26 cellular contexts compared by ENCODE assay signal in the genomic region with DNA sequence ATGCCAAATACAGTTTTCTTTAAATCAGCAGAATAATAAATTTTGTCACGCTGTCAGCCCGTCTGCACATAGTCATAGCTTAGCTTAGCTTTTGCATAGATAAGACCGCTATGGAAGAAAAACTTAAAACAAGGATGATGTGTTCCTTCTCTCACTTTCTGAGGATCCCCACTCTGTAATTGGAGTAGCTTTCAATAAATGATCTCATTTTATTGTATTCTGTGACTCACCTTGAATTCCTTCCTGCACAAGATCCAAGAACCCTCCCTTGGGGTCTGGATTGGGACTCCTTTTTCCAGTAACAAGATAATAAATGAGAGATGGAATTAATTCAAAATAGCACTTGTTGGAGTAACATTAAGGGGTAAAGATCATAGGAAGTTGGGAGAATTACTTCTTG.
"Had no signal": no experiment of that assay in that cellular context is flagged by ENCODE, and none has a peak within 500 bp of the region (broad histone marks: within the 10 kb centered on the region; RNA-seq: fewer than 3 reads in every experiment).

No MANE protein-coding gene starts in this region.

- DNase-seq: activated CD4-positive, alpha-beta memory T cell treated with anti-CD3 and anti-CD28 coated beads for 36 hours; activated CD4-positive, alpha-beta T cell treated with anti-CD3 and anti-CD28 coated beads for 36 hours; activated CD4-positive, CD25-positive, alpha-beta regulatory T cell; activated CD4-positive, CD25-positive, alpha-beta regulatory T cell treated with anti-CD3 and anti-CD28 coated beads, Interleukin-2, amount 50 U/mL, for 72 hours; activated CD8-positive, alpha-beta memory T cell treated with anti-CD3 and anti-CD28 coated beads, Interleukin-2, amount 10 ng/mL, durations not matched to agents 7 days and 5 days; activated CD8-positive, alpha-beta memory T cell treated with anti-CD3 and anti-CD28 coated beads, Interleukin-2, amount 50 U/mL, for 4 hours; activated CD8-positive, alpha-beta T cell treated with anti-CD3 and anti-CD28 coated beads, Interleukin-2, amount 10 ng/mL, durations not matched to agents 7 days and 5 days; activated gamma-delta T cell; activated naive CD4-positive, alpha-beta T cell; activated naive CD4-positive, alpha-beta T cell treated with anti-CD3 and anti-CD28 coated beads, Interleukin-2, amount 10 ng/mL, durations not matched to agents 7 days and 5 days; activated naive CD8-positive, alpha-beta T cell treated with anti-CD3 and anti-CD28 coated beads, Interleukin-2, amount 10 ng/mL, durations not matched to agents 7 days and 5 days; activated T-cell treated with anti-CD3 and anti-CD28 coated beads, Interleukin-2, amount 50 U/mL, for 1 hour; activated T-cell treated with anti-CD3 and anti-CD28 coated beads, Interleukin-2, amount 50 U/mL, for 48 hours; dorsolateral prefrontal cortex; effector memory CD4-positive, alpha-beta T cell; endodermal cell; foreskin fibroblast; gastrocnemius medialis; glutamatergic neuron; heart left ventricle; T-helper 2 cell had no signal

- H3K4me3 ChIP-seq: ascending aorta, breast epithelium, coronary artery, dorsolateral prefrontal cortex, gastrocnemius medialis, heart left ventricle had no signal

- ATAC-seq: activated CD4-positive, alpha-beta T cell treated with anti-CD3 and anti-CD28 coated beads for 36 hours; activated CD8-positive, alpha-beta memory T cell treated with anti-CD3 and anti-CD28 coated beads, Interleukin-2, amount 10 ng/mL, durations not matched to agents 7 days and 5 days; activated CD8-positive, alpha-beta T cell treated with anti-CD3 and anti-CD28 coated beads, Interleukin-2, amount 10 ng/mL, durations not matched to agents 7 days and 5 days; activated naive CD4-positive, alpha-beta T cell treated with anti-CD3 and anti-CD28 coated beads, Interleukin-2, amount 50 U/mL, for 72 hours; esophagus mucosa; gastrocnemius medialis; heart left ventricle had no signal

- H3K27me3 ChIP-seq: ascending aorta, breast epithelium, gastrocnemius medialis, heart left ventricle had no signal

- H3K9me3 ChIP-seq: ascending aorta, breast epithelium, gastrocnemius medialis, heart left ventricle had no signal

- H3K27ac ChIP-seq: ascending aorta, breast epithelium, coronary artery, dorsolateral prefrontal cortex, gastrocnemius medialis, heart left ventricle had no signal

- H3K36me3 ChIP-seq: ascending aorta, breast epithelium, gastrocnemius medialis, heart left ventricle had no signal

- H3K4me1 ChIP-seq: ascending aorta, breast epithelium had no signal
